ENCODE assay signal across 10 cellular contexts in genomic region chr7:27242046-27242579, GRCh38. TPM values are rescaled to one million over a fixed set of nuclear protein-coding genes. Genes with fewer than 3 reads are reported as not detected.
DNase-seq lines count a peak whose midpoint lies in the region; ATAC-seq and TF ChIP-seq lines count a peak whose summit lies in the region.
"Had no signal": no experiment of that assay in that cellular context is flagged by ENCODE, and none has a peak within 500 bp of the region (broad histone marks: within the 10 kb centered on the region; RNA-seq: fewer than 3 reads in every experiment).

No MANE protein-coding gene starts in this region.

- TF ChIP-seq CTCF in natural killer cell (IDR thresholded peaks at IDR 0.05) (no peak), omental fat pad (IDR thresholded peaks at IDR 0.05) (no peak)

- no peak overlapping the region for H3K27ac Mint-ChIP-seq in natural killer cell treated with Interleukin-12 subunit alpha and Interleukin-12 subunit beta and Interleukin-15 and Interleukin-18, amount 100 ng/mL, for 72 hours
- H3K27ac Mint-ChIP-seq in natural killer cell: peak overlapping the region in 1 of 2 donors; percentile 13
- no peak overlapping the region for H3K27ac Mint-ChIP-seq in activated naive CD8-positive, alpha-beta T cell treated with anti-CD3 and anti-CD28 coated beads for 36 hours
- H3K27ac Mint-ChIP-seq in naive thymus-derived CD8-positive, alpha-beta T cell: peak overlapping the region in 5 of 10 donors; percentile 23 to 85 (median 69)

- DNase-seq in natural killer cell treated with Interleukin-12 subunit alpha and Interleukin-12 subunit beta and Interleukin-15 and Interleukin-18, amount 100 ng/mL, for 72 hours (ENCODE audit: low spot score): no peak
- DNase-seq in natural killer cell (no peak), superior temporal gyrus (ENCODE audit: extremely low spot score) (no peak), omental fat pad (ENCODE audit: low spot score) (no peak), Kasumi-1 (lab: John Stamatoyannopoulos, UW) (no peak)
- no peak for DNase-seq in activated naive CD8-positive, alpha-beta T cell treated with anti-CD3 and anti-CD28 coated beads for 36 hours
- DNase-seq in naive thymus-derived CD8-positive, alpha-beta T cell: no peak
- DNase-seq: activated gamma-delta T cell treated with Interleukin-2 at 50 U/mL for 16 hours, Calu3 had no signal

- POLR2A ChIA-PET in naive thymus-derived CD8-positive, alpha-beta T cell (lab: Charles Lee): no interaction called here

- H3K9me3 Mint-ChIP-seq in natural killer cell treated with Interleukin-12 subunit alpha and Interleukin-12 subunit beta and Interleukin-15 and Interleukin-18, amount 100 ng/mL, for 72 hours: no peaks in the 10 kb centered on the region
- H3K9me3 Mint-ChIP-seq in natural killer cell: no peaks in the 10 kb centered on the region
- no peaks in the 10 kb centered on the region for H3K9me3 Mint-ChIP-seq in activated naive CD8-positive, alpha-beta T cell treated with anti-CD3 and anti-CD28 coated beads for 36 hours
- no peaks in the 10 kb centered on the region for H3K9me3 Mint-ChIP-seq in naive thymus-derived CD8-positive, alpha-beta T cell

- no peak for ATAC-seq in natural killer cell treated with Interleukin-12 subunit alpha and Interleukin-12 subunit beta and Interleukin-15 and Interleukin-18, amount 100 ng/mL, for 72 hours
- ATAC-seq in natural killer cell (no peak), omental fat pad (ENCODE audit: low FRiP score) (no peak), GM21390 (IDR thresholded peaks at IDR 0.05; ENCODE audit: unreplicated experiment) (no peak)
- no peak for ATAC-seq in naive thymus-derived CD8-positive, alpha-beta T cell

- H3K27me3 Mint-ChIP-seq in natural killer cell treated with Interleukin-12 subunit alpha and Interleukin-12 subunit beta and Interleukin-15 and Interleukin-18, amount 100 ng/mL, for 72 hours: peaks cover 53 to 75% of the 10 kb centered on the region in 2 donors
- H3K27me3 Mint-ChIP-seq in natural killer cell (ENCODE audit: low read depth in 2 of 2): peaks cover 62 to 68% of the 10 kb centered on the region in 2 donors
- H3K27me3 Mint-ChIP-seq in activated naive CD8-positive, alpha-beta T cell treated with anti-CD3 and anti-CD28 coated beads for 36 hours: peaks cover 95% of the 10 kb centered on the region
- H3K27me3 Mint-ChIP-seq in naive thymus-derived CD8-positive, alpha-beta T cell: peaks cover 33 to 85% (median 66%) of the 10 kb centered on the region in 5 donors

- intact Hi-C loops in natural killer cell (cut with micrococcal nuclease): loop anchor here (5.0 to 10.0 kb wide), 3 partner anchors 40 to 1385 kb away; partner anchors contain the start of genes HOXA13 and HOXA9

- H3K4me1 Mint-ChIP-seq in natural killer cell treated with Interleukin-12 subunit alpha and Interleukin-12 subunit beta and Interleukin-15 and Interleukin-18, amount 100 ng/mL, for 72 hours (ENCODE audit: low read depth in 2 of 2): peaks cover 6% of the 10 kb centered on the region in 2 donors
- H3K4me1 Mint-ChIP-seq in natural killer cell: peaks cover 0 to 5% of the 10 kb centered on the region in 2 donors
- peaks cover 21% of the 10 kb centered on the region for H3K4me1 Mint-ChIP-seq in activated naive CD8-positive, alpha-beta T cell treated with anti-CD3 and anti-CD28 coated beads for 36 hours
- peaks cover 13 to 51% (median 40%) of the 10 kb centered on the region in 4 donors for H3K4me1 Mint-ChIP-seq in naive thymus-derived CD8-positive, alpha-beta T cell

- peak overlapping the region; percentile 39 for H3K4me3 Mint-ChIP-seq in natural killer cell treated with Interleukin-12 subunit alpha and Interleukin-12 subunit beta and Interleukin-15 and Interleukin-18, amount 100 ng/mL, for 72 hours
- H3K4me3 Mint-ChIP-seq in natural killer cell: no peak overlapping the region
- peak overlapping the region; percentile 41 for H3K4me3 Mint-ChIP-seq in activated naive CD8-positive, alpha-beta T cell treated with anti-CD3 and anti-CD28 coated beads for 36 hours
- H3K4me3 Mint-ChIP-seq in naive thymus-derived CD8-positive, alpha-beta T cell: peak overlapping the region in 8 of 10 donors; percentile 32 to 75 (median 57)

- no peaks in the 10 kb centered on the region for H3K36me3 Mint-ChIP-seq in natural killer cell treated with Interleukin-12 subunit alpha and Interleukin-12 subunit beta and Interleukin-15 and Interleukin-18, amount 100 ng/mL, for 72 hours
- no peaks in the 10 kb centered on the region for H3K36me3 Mint-ChIP-seq in natural killer cell
- H3K36me3 Mint-ChIP-seq in activated naive CD8-positive, alpha-beta T cell treated with anti-CD3 and anti-CD28 coated beads for 36 hours: no peaks in the 10 kb centered on the region
- peaks cover 0 to 2% (median 0%) of the 10 kb centered on the region in 3 donors for H3K36me3 Mint-ChIP-seq in naive thymus-derived CD8-positive, alpha-beta T cell

RNA-seq across cellular contexts. Expression of gene EVX1, which starts 0.5 kb away (rescaled TPM):
- total RNA-seq in natural killer cell treated with Interleukin-12 subunit alpha and Interleukin-12 subunit beta and Interleukin-15 and Interleukin-18, amount 100 ng/mL, for 72 hours: not detected
- not detected for total RNA-seq in natural killer cell
- not detected for total RNA-seq in activated naive CD8-positive, alpha-beta T cell treated with anti-CD3 and anti-CD28 coated beads for 36 hours
- total RNA-seq in naive thymus-derived CD8-positive, alpha-beta T cell: not detected
- not detected for polyA plus RNA-seq in naive thymus-derived CD8-positive, alpha-beta T cell
- not detected for total RNA-seq in omental fat pad
- total RNA-seq: Calu3 had no signal

RNA-seq across cellular contexts. Expression of gene HOXA13, which starts 42.2 kb away (rescaled TPM):
- not detected for total RNA-seq in natural killer cell treated with Interleukin-12 subunit alpha and Interleukin-12 subunit beta and Interleukin-15 and Interleukin-18, amount 100 ng/mL, for 72 hours
- not detected for total RNA-seq in natural killer cell
- not detected for total RNA-seq in activated naive CD8-positive, alpha-beta T cell treated with anti-CD3 and anti-CD28 coated beads for 36 hours
- total RNA-seq in naive thymus-derived CD8-positive, alpha-beta T cell: not detected
- polyA plus RNA-seq in naive thymus-derived CD8-positive, alpha-beta T cell: not detected
- total RNA-seq in omental fat pad: not detected

RNA-seq across cellular contexts. Expression of gene HOXA11, which starts 57.1 kb away (rescaled TPM):
- total RNA-seq in natural killer cell treated with Interleukin-12 subunit alpha and Interleukin-12 subunit beta and Interleukin-15 and Interleukin-18, amount 100 ng/mL, for 72 hours: under 1 TPM; 0.20 to 0.76 TPM
- total RNA-seq in natural killer cell (not detected), omental fat pad (not detected)
- total RNA-seq in activated naive CD8-positive, alpha-beta T cell treated with anti-CD3 and anti-CD28 coated beads for 36 hours: under 1 TPM in 1 of 2 experiments, not detected in 1; 0.10 TPM
- not detected for total RNA-seq in naive thymus-derived CD8-positive, alpha-beta T cell
- not detected for polyA plus RNA-seq in naive thymus-derived CD8-positive, alpha-beta T cell
